In genomic region chr1:107277022-107277421, GRCh38 we compare ENCODE assay signal across 8 cellular contexts.
DNase-seq lines count a peak whose midpoint lies in the region; ATAC-seq, FAIRE-seq and TF ChIP-seq lines count a peak whose summit lies in the region.

No MANE protein-coding gene starts in this region.

- POLR2A ChIA-PET in AG04449 (lab: Yijun Ruan, JAX): no interaction called here
- POLR2A ChIA-PET in CD4-positive, alpha-beta memory T cell (lab: Charles Lee; ENCODE audit: partially characterized antibody): no interaction called here

- no peak for DNase-seq in AG04449 (ENCODE audit: low read depth, low spot score)
- DNase-seq in NCI-H510A treated with DMSO at 0.1 percent for 48 hours (lab: John Stamatoyannopoulos, UW): peak; percentile 7
- peak; percentile 57 for DNase-seq in bronchial epithelial cell (ENCODE audit: low read depth)
- DNase-seq in lower lobe of right lung: no peak
- no peak for DNase-seq in stimulated activated naive CD4-positive, alpha-beta T cell (lab: John Stamatoyannopoulos, UW)
- DNase-seq in CD4-positive, alpha-beta memory T cell: no peak

- intact Hi-C loops in lower lobe of right lung (cut with DNase I): no loop called here
- intact Hi-C loops in CD4-positive, alpha-beta memory T cell (cut with micrococcal nuclease): no loop called here

- no peaks in the 10 kb centered on the region for H3K9me3 ChIP-seq in lower lobe of right lung
- H3K9me3 ChIP-seq in CD4-positive, alpha-beta memory T cell (ENCODE audit: control insufficient read depth in 1 of 2, low read length in 2 of 2): no peaks in the 10 kb centered on the region

- TF ChIP-seq CTCF in AG04449 (IDR thresholded peaks at IDR 0.05; ENCODE audit: insufficient read depth, low read length, missing control alignments): peak; percentile 63
- TF ChIP-seq CTCF in bronchial epithelial cell (IDR thresholded peaks at IDR 0.05; ENCODE audit: insufficient read depth, low read length, severe bottlenecking): peak; percentile 68
- peak; percentile 38 for TF ChIP-seq CTCF in lower lobe of right lung (IDR thresholded peaks at IDR 0.05)

- peaks cover 0 to 5% (median under 1%) of the 10 kb centered on the region in 4 donors for H3K4me1 Mint-ChIP-seq in CD4-positive, alpha-beta memory T cell

- H3K36me3 Mint-ChIP-seq in CD4-positive, alpha-beta memory T cell: no peaks in the 10 kb centered on the region

- no peak overlapping the region for H3K27ac ChIP-seq in lower lobe of right lung
- no peak overlapping the region for H3K27ac ChIP-seq in CD4-positive, alpha-beta memory T cell (ENCODE audit: low read depth, low read length)

- ATAC-seq in GM18868 (IDR thresholded peaks at IDR 0.05; ENCODE audit: unreplicated experiment): peak; percentile 51
- ATAC-seq in lower lobe of right lung: no peak
- no peak for ATAC-seq in HG03108 (IDR thresholded peaks at IDR 0.05; ENCODE audit: unreplicated experiment)

- H3K9me3 Mint-ChIP-seq in CD4-positive, alpha-beta memory T cell: no peaks in the 10 kb centered on the region

- peak overlapping the region in 1 of 7 donors; percentile 33 for H3K27ac Mint-ChIP-seq in CD4-positive, alpha-beta memory T cell

- CTCF ChIA-PET in AG04449 (lab: Yijun Ruan, JAX): interaction anchor here (0.6 to 8.1 kb wide), 40 partner anchors 9 to 663 kb away, joined by 3 to 151 read pairs (median 4); no protein-coding TSS in a partner anchor
- CTCF ChIA-PET in CD4-positive, alpha-beta memory T cell (lab: Charles Lee; ENCODE audit: partially characterized antibody): no interaction called here

- no peaks in the 10 kb centered on the region for H3K27me3 ChIP-seq in bronchial epithelial cell (ENCODE audit: control insufficient read depth, insufficient read depth, low read length)
- no peaks in the 10 kb centered on the region for H3K27me3 ChIP-seq in lower lobe of right lung (ENCODE audit: low read depth)
- H3K27me3 ChIP-seq in CD4-positive, alpha-beta memory T cell (ENCODE audit: insufficient read depth, low read length): no peaks in the 10 kb centered on the region

- H3K4me3 ChIP-seq in AG04449 (ENCODE audit: low read depth, low read length) (no peak overlapping the region), bronchial epithelial cell (ENCODE audit: low read depth, low read length) (no peak overlapping the region), lower lobe of right lung (no peak overlapping the region)
- no peak overlapping the region for H3K4me3 ChIP-seq in CD4-positive, alpha-beta memory T cell (ENCODE audit: low read length in 2 of 2)

- FAIRE-seq in bronchial epithelial cell (lab: Jason Lieb, UNC): no peak

- H3K36me3 ChIP-seq in bronchial epithelial cell (ENCODE audit: control insufficient read depth, insufficient read depth, low read length) (no peaks in the 10 kb centered on the region), lower lobe of right lung (no peaks in the 10 kb centered on the region)
- no peaks in the 10 kb centered on the region for H3K36me3 ChIP-seq in CD4-positive, alpha-beta memory T cell (ENCODE audit: insufficient read depth, low read length)

- H3K4me1 ChIP-seq in lower lobe of right lung: peaks cover 6% of the 10 kb centered on the region
- H3K4me1 ChIP-seq in CD4-positive, alpha-beta memory T cell (ENCODE audit: insufficient read depth, low read length): no peaks in the 10 kb centered on the region

- H3K4me3 Mint-ChIP-seq in CD4-positive, alpha-beta memory T cell: no peak overlapping the region

- peaks cover 0 to 1% of the 10 kb centered on the region in 2 donors for H3K27me3 Mint-ChIP-seq in CD4-positive, alpha-beta memory T cell

Comparison
In these comparisons a context has a peak if more than half of its experiments do, and no peak if none do; other contexts are left out.
1. DNase-seq: peak in NCI-H510A treated with DMSO at 0.1 percent for 48 hours (single experiment) and bronchial epithelial cell (single experiment); none in AG04449 (single experiment), lower lobe of right lung (single experiment), stimulated activated naive CD4-positive, alpha-beta T cell (0 of 6) and CD4-positive, alpha-beta memory T cell (0 of 5).
2. Peak in every context shown above with its lines, with median percentiles within 50 percentile points of each other: CTCF ChIP-seq.